8 cellular contexts compared by ENCODE assay signal in the genomic region with DNA sequence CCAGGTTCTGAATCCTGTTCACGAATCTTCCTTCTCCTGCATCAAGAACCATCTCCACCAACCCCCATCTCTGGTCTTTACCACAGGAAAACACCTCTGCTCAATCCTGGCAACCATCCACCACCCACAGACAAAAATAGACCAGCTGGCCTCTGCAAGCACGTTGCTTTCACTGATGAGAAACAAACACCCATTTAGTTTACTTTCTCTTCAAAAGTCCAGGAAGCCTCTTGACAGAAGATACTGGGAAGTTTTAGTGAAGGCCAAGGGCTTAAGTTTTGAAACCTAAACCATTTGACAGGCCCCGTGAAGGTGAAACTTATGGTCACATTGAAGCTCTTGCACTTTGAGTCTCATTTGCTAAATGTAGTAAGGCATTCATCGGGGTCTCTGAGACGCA.
DNase-seq lines count a peak whose midpoint lies in the region; ATAC-seq and TF ChIP-seq lines count a peak whose summit lies in the region.

No MANE protein-coding gene starts in this region.

- ATAC-seq in HG02642 (IDR thresholded peaks at IDR 0.05; ENCODE audit: poor library complexity, unreplicated experiment) (peak; percentile 46), Right ventricle myocardium inferior (peak; percentile 53), omental fat pad (ENCODE audit: low FRiP score) (no peak)

- intact Hi-C loops in Right ventricle myocardium inferior (cut with DNase I): loop anchor here (1.0 to 2.0 kb wide), 2 partner anchors 24 to 88 kb away; no protein-coding TSS in a partner anchor

- TF ChIP-seq CTCF in omental fat pad (IDR thresholded peaks at IDR 0.05): no peak

- DNase-seq in NCI-H2029 (lab: John Stamatoyannopoulos, UW) (peak; percentile 16), NCI-H2029 treated with DMSO at 0.1 percent for 48 hours (lab: John Stamatoyannopoulos, UW) (no peak), SHP77 treated with DMSO at 0.1 percent for 48 hours (lab: John Stamatoyannopoulos, UW) (peak; percentile 1), Right ventricle myocardium inferior (ENCODE audit: missing footprints) (no peak), omental fat pad (ENCODE audit: low spot score) (no peak)
- no peak for DNase-seq in effector CD8-positive, alpha-beta T cell (lab: John Stamatoyannopoulos, UW)
- DNase-seq in activated CD8-positive, alpha-beta memory T cell treated with anti-CD3 and anti-CD28 coated beads, Interleukin-2, amount 50 U/mL, for 48 hours: no peak

Comparison
In these comparisons a context has a peak if more than half of its experiments do, and no peak if none do; other contexts are left out.
1. DNase-seq: peak in NCI-H2029 (single experiment) and SHP77 treated with DMSO at 0.1 percent for 48 hours (single experiment); none in NCI-H2029 treated with DMSO at 0.1 percent for 48 hours (single experiment), Right ventricle myocardium inferior (single experiment), omental fat pad (single experiment), effector CD8-positive, alpha-beta T cell (single experiment) and activated CD8-positive, alpha-beta memory T cell treated with anti-CD3 and anti-CD28 coated beads, Interleukin-2, amount 50 U/mL, for 48 hours (single experiment).